In the genomic region with DNA sequence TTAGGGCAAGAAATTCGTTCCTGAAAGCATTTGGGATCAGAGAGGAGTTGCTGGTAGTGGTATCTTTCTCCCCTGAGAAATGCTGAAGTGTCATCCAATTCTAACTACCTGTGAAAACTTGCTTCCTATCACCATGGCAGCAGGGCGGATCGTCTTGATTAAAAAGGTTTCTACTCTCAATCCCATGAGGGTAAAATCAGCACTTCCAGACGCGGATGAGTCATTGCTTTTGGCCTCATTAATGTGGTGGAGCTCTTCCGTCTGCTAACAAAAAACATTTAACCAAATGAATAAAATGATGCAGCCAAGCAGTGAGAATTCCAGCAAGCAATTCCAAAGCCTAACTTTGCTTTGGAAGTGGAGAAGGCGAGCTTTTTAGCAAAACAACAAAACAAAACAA, we compare ENCODE assay signal across 9 cellular contexts.
DNase-seq lines count a peak whose midpoint lies in the region; ATAC-seq lines count a peak whose summit lies in the region.
"Had no signal": no experiment of that assay in that cellular context is flagged by ENCODE, and none has a peak within 500 bp of the region (broad histone marks: within the 10 kb centered on the region; RNA-seq: fewer than 3 reads in every experiment).

No MANE protein-coding gene starts in this region.

- H3K9ac ChIP-seq in SK-N-MC (ENCODE audit: insufficient read length), result no peak overlapping the region

- H3K9me3 ChIP-seq in SK-N-MC (ENCODE audit: low read depth, low read length), result no peaks in the 10 kb centered on the region

- intact Hi-C loops in left cardiac atrium (cut with DNase I), result no loop called here

- H3K4me3 ChIP-seq in SK-N-MC, result peak overlapping the region; percentile 21; the same call in 1 of the 2 replicates

- peak overlapping the region; percentile 78 for H3K27ac ChIP-seq in SK-N-MC
- H3K27ac ChIP-seq: C4-2B had no signal

- ATAC-seq in left cardiac atrium (peak; percentile 79 to 88), GM19452 (IDR thresholded peaks at IDR 0.05; ENCODE audit: unreplicated experiment) (no peak)

- H3K36me3 ChIP-seq in SK-N-MC (ENCODE audit: insufficient read depth, low read length), result no peaks in the 10 kb centered on the region

- peak; percentile 37 for DNase-seq in NCI-H345 (lab: John Stamatoyannopoulos, UW)
- no peak for DNase-seq in NCI-H345 treated with DMSO at 0.1 percent for 48 hours (lab: John Stamatoyannopoulos, UW; ENCODE audit: unreplicated experiment)
- DNase-seq in SK-N-MC (ENCODE audit: low read depth, low spot score), result no peak
- DNase-seq in left cardiac atrium, result peak; percentile 72
- peak; percentile 91 for DNase-seq in stromal cell of bone marrow (ENCODE audit: low read depth)
- no peak for DNase-seq in GM19238 (ENCODE audit: insufficient read length, low spot score)
- DNase-seq in occipital lobe (lab: John Stamatoyannopoulos, UW), result no peak

Comparison
In these comparisons a context has a peak if more than half of its experiments do, and no peak if none do; other contexts are left out.
1. DNase-seq: peak in NCI-H345 (single experiment), left cardiac atrium (single experiment) and stromal cell of bone marrow (single experiment); none in NCI-H345 treated with DMSO at 0.1 percent for 48 hours (single experiment), SK-N-MC (single experiment), GM19238 (single experiment) and occipital lobe (single experiment).